Comparison of ENCODE assay signal across 1 cellular context in genomic region chr12:25074954-25075353, GRCh38.
TF ChIP-seq lines count a peak whose summit lies in the region.

No MANE protein-coding gene starts in this region.

TF ChIP-seq in GM23338, 12 proteins besides CTCF, POLR2A, EP300 and RAD21 (continued from another document):
- TF ChIP-seq ZNF462 (CRISPR knock-in tag; IDR thresholded peaks at IDR 0.05) = no peak
